1 cellular context compared by ENCODE assay signal in genomic region chr6:161226005-161226964, GRCh38.
A peak's percentile ranks its signal among the peaks of the same experiment; 100 is the strongest.
TF ChIP-seq lines count a peak whose summit lies in the region.

No MANE protein-coding gene starts in this region.

TF ChIP-seq in K562, 482 proteins besides CTCF, POLR2A, EP300 and RAD21 (continued from another document and continues in another):
- no peak for TF ChIP-seq ZBED1 (IDR thresholded peaks at IDR 0.05)
- no peak for TF ChIP-seq TFAM (CRISPR knock-in tag; conservative IDR thresholded peaks at IDR 0.05)
- TF ChIP-seq PHTF2 (CRISPR knock-in tag; IDR thresholded peaks at IDR 0.05): no peak
- TF ChIP-seq CEBPZ (IDR thresholded peaks at IDR 0.05; ENCODE audit: borderline replicate concordance, low read depth, low read length): 0 out of 2 replicates have a peak, but pooled peaks have one; percentile 13
- no peak for TF ChIP-seq HLTF (IDR thresholded peaks at IDR 0.05)
- TF ChIP-seq FOXK1 (CRISPR knock-in tag; IDR thresholded peaks at IDR 0.05; ENCODE audit: borderline replicate concordance): no peak
- TF ChIP-seq SIRT6 (IDR thresholded peaks at IDR 0.05; ENCODE audit: low read depth, low read length): no peak
- TF ChIP-seq PTRF (tag; IDR thresholded peaks at IDR 0.05): no peak
- no peak for TF ChIP-seq E4F1 (CRISPR knock-in tag; IDR thresholded peaks at IDR 0.05; ENCODE audit: borderline replicate concordance)
- TF ChIP-seq IRF9 (tag; IDR thresholded peaks at IDR 0.05): peak; percentile 55; the same call in 1 of the 2 replicates
- TF ChIP-seq ZNF41 (CRISPR knock-in tag; conservative IDR thresholded peaks at IDR 0.05): no peak
- no peak for TF ChIP-seq STAT6 (CRISPR knock-in tag; IDR thresholded peaks at IDR 0.05)
- peak; percentile 79 for TF ChIP-seq HMBOX1 (IDR thresholded peaks at IDR 0.05)
- TF ChIP-seq NCOA1 (IDR thresholded peaks at IDR 0.05; ENCODE audit: low read depth): peak; percentile 76; the same call in 1 of the 2 replicates
- 0 out of 2 replicates have a peak, but pooled peaks have one; percentile 20 for TF ChIP-seq PML (IDR thresholded peaks at IDR 0.05; ENCODE audit: low read length)
- no peak for TF ChIP-seq ETV1 (tag; conservative IDR thresholded peaks at IDR 0.05; ENCODE audit: low read depth)
- TF ChIP-seq RBM14 (IDR thresholded peaks at IDR 0.05; ENCODE audit: borderline replicate concordance, insufficient read depth, low read depth, low read length): no peak
- no peak for TF ChIP-seq BCOR (IDR thresholded peaks at IDR 0.05)
- no peak for TF ChIP-seq CTCFL (IDR thresholded peaks at IDR 0.05; ENCODE audit: borderline replicate concordance, insufficient read depth, low read depth, low read length, poor library complexity, severe bottlenecking)
- peak in 1 of 2 experiments; percentile 80; a peak in 2 of 4 replicates for TF ChIP-seq KDM1A (IDR thresholded peaks at IDR 0.05)
- TF ChIP-seq ZNF511 (CRISPR knock-in tag; IDR thresholded peaks at IDR 0.05): 0 out of 2 replicates have a peak, but pooled peaks have one; percentile 7
- no peak for TF ChIP-seq ZNF280A (IDR thresholded peaks at IDR 0.05; ENCODE audit: low read depth, partially characterized antibody)
- TF ChIP-seq ZNF639 (CRISPR knock-in tag; conservative IDR thresholded peaks at IDR 0.05 in 1 of 2, IDR thresholded peaks at IDR 0.05 in 1 of 2): peak in 1 of 2 experiments; percentile 79; a peak in 2 of 4 replicates
- no peak for TF ChIP-seq ZNF24 (IDR thresholded peaks at IDR 0.05)
- TF ChIP-seq TRIM25 (IDR thresholded peaks at IDR 0.05; ENCODE audit: borderline replicate concordance): no peak
- no peak for TF ChIP-seq RB1 (IDR thresholded peaks at IDR 0.05; ENCODE audit: low read depth)
- no peak; the same call in 1 of the 2 replicates for TF ChIP-seq ZNF695 (CRISPR knock-in tag; IDR thresholded peaks at IDR 0.05)
- TF ChIP-seq LARP7 (IDR thresholded peaks at IDR 0.05): no peak
- TF ChIP-seq CREM (IDR thresholded peaks at IDR 0.05; ENCODE audit: low read depth): peak; percentile 55
- TF ChIP-seq JUND (IDR thresholded peaks at IDR 0.05; ENCODE audit: borderline replicate concordance, low read depth, low read length): peak; percentile 47; the same call in 1 of the 2 replicates
- peak; percentile 23; the same call in 1 of the 3 replicates for TF ChIP-seq JUND (tag; IDR thresholded peaks at IDR 0.05; ENCODE audit: borderline replicate concordance, low read depth, low read length)
- TF ChIP-seq KDM5B (IDR thresholded peaks at IDR 0.05; ENCODE audit: insufficient replicate concordance, low read depth, low read length): peak; percentile 10
- peak; percentile 45; the same call in 1 of the 2 replicates for TF ChIP-seq MAX (CRISPR knock-in tag; IDR thresholded peaks at IDR 0.05)
- TF ChIP-seq GTF2A2 (tag; IDR thresholded peaks at IDR 0.05): 0 out of 2 replicates have a peak, but pooled peaks have one; percentile 52
- peak; percentile 79 for TF ChIP-seq HBP1 (CRISPR knock-in tag; IDR thresholded peaks at IDR 0.05)
- no peak for TF ChIP-seq PHB2 (IDR thresholded peaks at IDR 0.05; ENCODE audit: low read depth)
- TF ChIP-seq ADNP (tag; IDR thresholded peaks at IDR 0.05): no peak
